ENCODE assay signal across 9 cellular contexts in the genomic region with DNA sequence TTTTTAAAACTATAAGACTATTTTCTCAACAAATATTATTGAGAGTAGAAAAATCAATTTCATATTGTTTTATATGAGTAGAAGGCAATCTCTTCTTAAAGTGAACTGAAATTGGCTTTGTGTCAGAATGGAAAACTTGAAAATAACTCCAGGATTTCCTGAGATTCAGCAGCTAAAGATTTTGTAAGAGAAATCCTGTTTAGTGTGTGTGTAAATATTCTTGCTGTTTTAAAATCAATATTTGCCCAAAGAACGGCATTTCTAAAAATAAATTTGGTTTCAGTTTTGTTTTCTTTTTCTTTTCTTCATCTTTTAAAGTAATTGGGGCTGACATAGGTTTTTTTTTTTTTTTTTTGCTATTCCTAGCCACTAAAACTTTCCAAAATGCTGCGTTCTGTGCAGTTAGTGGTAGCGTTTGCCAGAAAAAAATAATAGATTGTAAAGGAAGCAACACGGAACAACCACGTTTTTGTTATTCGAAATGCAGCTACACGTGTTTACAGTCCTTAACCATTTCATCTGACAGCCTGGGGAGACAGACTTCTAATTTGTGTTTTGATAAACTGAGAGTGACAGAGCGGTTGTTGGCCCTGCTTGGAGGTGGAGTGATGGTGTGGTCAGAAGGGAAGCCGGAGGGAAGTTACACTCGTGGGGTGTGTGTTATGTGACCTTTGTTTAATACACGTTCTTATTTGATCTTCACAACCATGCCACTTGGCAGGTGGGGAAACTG. TPM values are rescaled to one million over a fixed set of nuclear protein-coding genes. Genes with fewer than 3 reads are reported as not detected.
DNase-seq lines count a peak whose midpoint lies in the region; ATAC-seq, FAIRE-seq and TF ChIP-seq lines count a peak whose summit lies in the region.
"Had no signal": no experiment of that assay in that cellular context is flagged by ENCODE, and none has a peak within 500 bp of the region (broad histone marks: within the 10 kb centered on the region; RNA-seq: fewer than 3 reads in every experiment).

No MANE protein-coding gene starts in this region.

- no peaks in the 10 kb centered on the region for H3K36me3 ChIP-seq in left lung
- H3K36me3 ChIP-seq in aorta (ENCODE audit: control insufficient read depth in 1 of 2, insufficient read depth in 2 of 2, low read length in 1 of 2), result no peaks in the 10 kb centered on the region

- ATAC-seq in GM19035 (IDR thresholded peaks at IDR 0.05; ENCODE audit: unreplicated experiment) (peak; percentile 32), HG03025 (IDR thresholded peaks at IDR 0.05; ENCODE audit: low FRiP score, unreplicated experiment) (peak; percentile 26), left lung (peak; percentile 13), aorta (ENCODE audit: low FRiP score) (no peak)

- no peak for TF ChIP-seq CTCF in WI38 (IDR thresholded peaks at IDR 0.05; ENCODE audit: low read depth, low read length)
- no peak for TF ChIP-seq CTCF in left lung (IDR thresholded peaks at IDR 0.05)

- DNase-seq in left lung (no peak), NCI-H510A treated with DMSO at 0.1 percent for 48 hours (lab: John Stamatoyannopoulos, UW) (no peak), aorta (no peak), frontal cortex (ENCODE audit: low spot score in 2 of 2) (no peak), DMS53 (lab: John Stamatoyannopoulos, UW) (no peak)

- WGBS in aorta, 2 donors, result 4% methylated on average over 11 of the region's 11 CpGs

- H3K27ac ChIP-seq in left lung, result peak overlapping the region; percentile 61 to 79
- H3K27ac ChIP-seq in aorta (ENCODE audit: low read depth in 1 of 2, low read length in 2 of 2), result no peak overlapping the region

- H3K27me3 ChIP-seq in left lung, result no peaks in the 10 kb centered on the region
- H3K27me3 ChIP-seq in aorta (ENCODE audit: control insufficient read depth in 1 of 2, insufficient read depth in 2 of 2, low read length in 1 of 2), result no peaks in the 10 kb centered on the region

- H3K9me3 ChIP-seq in left lung, result no peaks in the 10 kb centered on the region
- H3K9me3 ChIP-seq in aorta (ENCODE audit: control insufficient read depth, low read length), result no peaks in the 10 kb centered on the region

- H3K4me1 ChIP-seq in left lung (peaks cover 20 to 47% of the 10 kb centered on the region in 2 donors), aorta (ENCODE audit: control insufficient read depth in 1 of 2, insufficient read depth in 2 of 2, low read length in 2 of 2) (no peaks in the 10 kb centered on the region)

- FAIRE-seq in frontal cortex (lab: Jason Lieb, UNC), result no peak

- H3K4me3 ChIP-seq in WI38 (ENCODE audit: low read depth, low read length) (0 out of 2 replicates have a peak overlapping the region, but pooled peaks have one; percentile 5), left lung (peak overlapping the region in 1 of 2 donors; percentile 20), aorta (ENCODE audit: low read length in 2 of 2) (peak overlapping the region in 1 of 2 donors; percentile 6)

- intact Hi-C loops in left lung (cut with DNase I), result no loop called here
- intact Hi-C loops in aorta (cut with DNase I), result no loop called here

RNA-seq across cellular contexts. Expression of a gene that starts 21.6 kb away (rescaled TPM):
- total RNA-seq in left lung (1 to 10 TPM in 1 of 2 donors, under 1 TPM in 1; 0.79 to 2.3 TPM), aorta (1 to 10 TPM in 1 of 2 donors, under 1 TPM in 1; 0.29 to 1.1 TPM), frontal cortex (64.8 TPM)
- 1 to 10 TPM in 1 of 2 donors, not detected in 1; 7.5 TPM for polyA plus RNA-seq in aorta
- total RNA-seq: myocyte had no signal

Comparison
In these comparisons a context has a peak if more than half of its experiments do, and no peak if none do; other contexts are left out.
1. H3K27ac ChIP-seq: peak in left lung (2 of 2); none in aorta (0 of 2).
2. RNA of a gene that starts 21.6 kb away (total RNA-seq): 64.8 TPM in frontal cortex (single experiment); 0.79 to 2.3 TPM in left lung and 0.29 to 1.1 TPM in aorta; every median in the first group is over 10 times any median in the second.